ENCODE assay signal across 27 cellular contexts in the genomic region with DNA sequence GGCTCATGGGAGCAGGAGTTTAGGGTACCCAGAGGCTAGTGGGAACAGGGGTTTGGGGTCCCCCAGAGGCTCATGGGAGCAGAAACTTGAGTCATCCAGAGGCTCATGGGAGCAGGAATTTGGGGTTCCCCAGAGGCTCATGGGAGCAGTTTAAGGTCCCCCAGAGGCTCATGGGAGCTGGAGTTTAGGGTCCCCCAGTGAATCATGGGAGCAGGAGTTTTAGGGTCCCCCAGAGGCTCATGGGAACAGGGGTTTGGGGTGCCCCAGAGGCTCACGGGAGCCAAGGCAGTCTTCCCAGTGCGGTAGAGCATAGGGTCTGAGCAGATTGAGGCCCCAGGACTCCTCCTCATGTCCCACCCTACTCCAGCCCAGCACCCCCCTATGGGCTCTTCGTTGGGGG. TPM values are rescaled to one million over a fixed set of nuclear protein-coding genes. Genes with fewer than 3 reads are reported as not detected.
DNase-seq lines count a peak whose midpoint lies in the region; ATAC-seq lines count a peak whose summit lies in the region.
"Had no signal": no experiment of that assay in that cellular context is flagged by ENCODE, and none has a peak within 500 bp of the region (broad histone marks: within the 10 kb centered on the region; RNA-seq: fewer than 3 reads in every experiment).

No MANE protein-coding gene starts in this region.

- no peaks in the 10 kb centered on the region for H3K27me3 Mint-ChIP-seq in stimulated activated naive CD8-positive, alpha-beta T cell treated with anti-CD3 and anti-CD28 coated beads, Interleukin-15, amount 100 ng/mL, for 72 hours
- no peaks in the 10 kb centered on the region for H3K27me3 Mint-ChIP-seq in IgD-negative memory B cell
- H3K27me3 Mint-ChIP-seq in central memory CD8-positive, alpha-beta T cell = no peaks in the 10 kb centered on the region

- no peaks in the 10 kb centered on the region for H3K9me3 Mint-ChIP-seq in stimulated activated naive CD8-positive, alpha-beta T cell treated with anti-CD3 and anti-CD28 coated beads, Interleukin-15, amount 100 ng/mL, for 72 hours
- no peaks in the 10 kb centered on the region for H3K9me3 Mint-ChIP-seq in IgD-negative memory B cell
- no peaks in the 10 kb centered on the region for H3K9me3 Mint-ChIP-seq in central memory CD8-positive, alpha-beta T cell
- H3K9me3 Mint-ChIP-seq: mesothelial cell of epicardium had no signal

- no peak for ATAC-seq in stimulated activated naive CD8-positive, alpha-beta T cell treated with anti-CD3 and anti-CD28 coated beads, Interleukin-15, amount 100 ng/mL, for 72 hours
- ATAC-seq in stimulated activated naive CD8-positive, alpha-beta T cell treated with anti-CD3 and anti-CD28 coated beads, Interleukin-15, Interleukin-2, amounts not matched to agents 100 U/mL and 50 U/mL, for 24 hours = no peak
- no peak for ATAC-seq in central memory CD8-positive, alpha-beta T cell (replicated peaks; ENCODE audit: extremely low read depth, poor library complexity, severe bottlenecking)
- ATAC-seq: heart right ventricle, psoas muscle, sciatic nerve had no signal

- H3K4me1 Mint-ChIP-seq in stimulated activated naive CD8-positive, alpha-beta T cell treated with anti-CD3 and anti-CD28 coated beads, Interleukin-15, amount 100 ng/mL, for 72 hours = peaks cover 42% of the 10 kb centered on the region
- H3K4me1 Mint-ChIP-seq in IgD-negative memory B cell = peaks cover 9 to 13% (median 10%) of the 10 kb centered on the region in 3 donors
- H3K4me1 Mint-ChIP-seq in central memory CD8-positive, alpha-beta T cell = peaks cover 16% of the 10 kb centered on the region
- H3K4me1 Mint-ChIP-seq: mesothelial cell of epicardium had no signal

- DNase-seq in stimulated activated naive CD8-positive, alpha-beta T cell treated with anti-CD3 and anti-CD28 coated beads, Interleukin-15, amount 100 ng/mL, for 72 hours = no peak
- DNase-seq in stimulated activated naive CD8-positive, alpha-beta T cell treated with anti-CD3 and anti-CD28 coated beads, Interleukin-15, Interleukin-2, amounts not matched to agents 100 U/mL and 50 U/mL, for 24 hours = no peak
- DNase-seq in central memory CD8-positive, alpha-beta T cell (ENCODE audit: low spot score in 2 of 2) = no peak
- DNase-seq in pons (ENCODE audit: low spot score) (no peak), hepatic stellate cell (ENCODE audit: low spot score) (no peak), G401 (ENCODE audit: low spot score) (no peak)
- DNase-seq: activated CD4-positive, alpha-beta T cell treated with anti-CD3 and anti-CD28 coated beads, Interleukin-2, amount 50 U/mL, for 48 hours; activated effector memory CD4-positive, alpha-beta T cell treated with anti-CD3 and anti-CD28 coated beads, Interleukin-2, amount 50 U/mL, for 16 hours; amygdala; C1 segment of cervical spinal cord; DND-41; GOT3; heart right ventricle; NCI-H1092; NCI-H187; NCI-H446 treated with DMSO at 0.1 percent for 48 hours; NCI-H82; nucleus accumbens; RPMI8226; stimulated activated CD4-positive, alpha-beta T cell treated with anti-CD3 and anti-CD28 coated beads, Interleukin-4, amount 100 ng/mL, for 24 hours had no signal

- in situ Hi-C loops in G401 (cut with HindIII; ENCODE audit: low sequenced_read_pairs) = no loop called here

- H3K36me3 Mint-ChIP-seq in IgD-negative memory B cell = peaks cover 3% of the 10 kb centered on the region
- H3K36me3 Mint-ChIP-seq in central memory CD8-positive, alpha-beta T cell (ENCODE audit: insufficient read depth) = peaks cover 25% of the 10 kb centered on the region

- H3K27ac Mint-ChIP-seq in stimulated activated naive CD8-positive, alpha-beta T cell treated with anti-CD3 and anti-CD28 coated beads, Interleukin-15, amount 100 ng/mL, for 72 hours = peak overlapping the region; percentile 34 to 52
- peak overlapping the region in 2 of 3 donors; percentile 80 to 84 for H3K27ac Mint-ChIP-seq in IgD-negative memory B cell
- peak overlapping the region; percentile 88 for H3K27ac Mint-ChIP-seq in central memory CD8-positive, alpha-beta T cell (ENCODE audit: low read depth)
- H3K27ac Mint-ChIP-seq: mesothelial cell of epicardium had no signal

- H3K4me3 Mint-ChIP-seq in stimulated activated naive CD8-positive, alpha-beta T cell treated with anti-CD3 and anti-CD28 coated beads, Interleukin-15, amount 100 ng/mL, for 72 hours = no peak overlapping the region
- peak overlapping the region in 1 of 4 donors; percentile 27 for H3K4me3 Mint-ChIP-seq in IgD-negative memory B cell
- H3K4me3 Mint-ChIP-seq in central memory CD8-positive, alpha-beta T cell = no peak overlapping the region
- H3K4me3 Mint-ChIP-seq: mesothelial cell of epicardium had no signal

RNA-seq across cellular contexts. Expression of a gene that starts 8.6 kb away (rescaled TPM):
- polyA plus RNA-seq in IgD-negative memory B cell = 24.3 TPM
- 0.74 TPM in 1 of 2 replicates, not detected in the other for total RNA-seq in G401 (2014; rRNA removed; shearing (Covaris generic))

RNA-seq across cellular contexts. Expression of a gene that starts 12.3 kb away (rescaled TPM):
- 67.5 TPM for polyA plus RNA-seq in IgD-negative memory B cell
- total RNA-seq in G401 (2014; rRNA removed; shearing (Covaris generic)) = 50.9 and 65.6 TPM in 2 replicates

RNA-seq across cellular contexts. Expression of a gene that starts 13.8 kb away (rescaled TPM):
- polyA plus RNA-seq in IgD-negative memory B cell = 98.8 TPM
- 148 and 183 TPM in 2 replicates for total RNA-seq in G401 (2014; rRNA removed; shearing (Covaris generic))

RNA-seq across cellular contexts. Expression of a gene that starts 22.0 kb away (rescaled TPM):
- polyA plus RNA-seq in IgD-negative memory B cell = 3,792 TPM
- 2,624 and 3,787 TPM in 2 replicates for total RNA-seq in G401 (2014; rRNA removed; shearing (Covaris generic))

RNA-seq across cellular contexts. Expression of a gene that starts 24.0 kb away (rescaled TPM):
- not detected for polyA plus RNA-seq in IgD-negative memory B cell
- total RNA-seq in G401 (2014; rRNA removed; shearing (Covaris generic)) = 3.1 and 7.0 TPM in 2 replicates
- total RNA-seq: kidney epithelial cell, M059J, SJSA1 had no signal
